In the genomic region with DNA sequence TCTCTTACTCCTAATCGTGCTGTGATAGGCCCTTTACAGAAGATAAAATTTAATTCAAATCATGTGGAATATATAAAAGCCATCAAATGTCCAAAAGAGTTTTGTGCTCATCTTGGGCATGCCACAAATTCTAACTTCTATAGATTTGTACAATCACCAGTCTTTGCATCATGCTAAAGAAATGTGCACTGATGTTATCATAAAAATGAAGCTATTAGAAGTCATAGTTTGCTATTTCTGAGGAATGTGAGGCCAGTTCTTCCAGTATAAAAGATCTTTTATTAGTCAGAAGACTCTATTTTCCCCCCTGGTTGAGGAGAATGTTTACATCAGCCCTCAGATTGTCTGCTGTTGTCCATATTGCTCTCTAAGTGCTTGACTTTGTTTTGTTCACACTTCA, we compare ENCODE assay signal across 11 cellular contexts. TPM values are rescaled to one million over a fixed set of nuclear protein-coding genes. Genes with fewer than 3 reads are reported as not detected.
DNase-seq lines count a peak whose midpoint lies in the region; ATAC-seq, FAIRE-seq and TF ChIP-seq lines count a peak whose summit lies in the region.
"Had no signal": no experiment of that assay in that cellular context is flagged by ENCODE, and none has a peak within 500 bp of the region (broad histone marks: within the 10 kb centered on the region; RNA-seq: fewer than 3 reads in every experiment).

No MANE protein-coding gene starts in this region.

- H4K20me1 ChIP-seq in astrocyte (ENCODE audit: insufficient read depth, low read length) = peaks cover 25% of the 10 kb centered on the region

- peak overlapping the region; percentile 98 for H3K27ac Mint-ChIP-seq in astrocyte (ENCODE audit: unreplicated experiment)

- H3K36me3 ChIP-seq in heart left ventricle = peaks cover 0 to 12% (median 6%) of the 10 kb centered on the region in 9 donors
- H3K36me3 ChIP-seq in astrocyte (ENCODE audit: insufficient read depth, low read length) = peaks cover 17% of the 10 kb centered on the region
- H3K36me3 ChIP-seq in upper lobe of right lung = peaks cover 9% of the 10 kb centered on the region

- peak overlapping the region; percentile 73 for H3K4me3 Mint-ChIP-seq in astrocyte (ENCODE audit: unreplicated experiment)

- H3K9me3 ChIP-seq in heart left ventricle (no peaks in the 10 kb centered on the region), astrocyte (ENCODE audit: insufficient read depth, low read depth, low read length) (no peaks in the 10 kb centered on the region), upper lobe of right lung (no peaks in the 10 kb centered on the region)

- peak; percentile 26 for FAIRE-seq in astrocyte (lab: Jason Lieb, UNC)

- peaks cover 28% of the 10 kb centered on the region for H3K79me2 ChIP-seq in astrocyte (ENCODE audit: insufficient read depth, low read length)

- H3K27me3 ChIP-seq in heart left ventricle (no peaks in the 10 kb centered on the region), astrocyte (ENCODE audit: insufficient read depth, low read length) (no peaks in the 10 kb centered on the region), upper lobe of right lung (no peaks in the 10 kb centered on the region)

- peaks cover 18% of the 10 kb centered on the region for H3K36me3 Mint-ChIP-seq in astrocyte (ENCODE audit: low read depth, unreplicated experiment)

- DNase-seq in heart left ventricle (no peak), Right ventricle myocardium superior (no peak), astrocyte (ENCODE audit: low read depth) (peak; percentile 81), kidney tubule cell (ENCODE audit: low spot score) (peak; percentile 52), upper lobe of right lung (no peak), GM20000 (ENCODE audit: low spot score) (no peak), GM19240 (ENCODE audit: insufficient read length, low spot score) (no peak)
- DNase-seq: activated CD4-positive, alpha-beta T cell treated with anti-CD3 and anti-CD28 coated beads for 48 hours; amygdala; stimulated activated CD4-positive, alpha-beta T cell treated with anti-CD3 and anti-CD28 coated beads, Interleukin-2, amount 100 ng/mL, for 48 hours had no signal

- no peak for ATAC-seq in heart left ventricle
- no peak for ATAC-seq in Right ventricle myocardium superior (ENCODE audit: poor library complexity)
- no peak for ATAC-seq in upper lobe of right lung
- no peak for ATAC-seq in GM21529 (IDR thresholded peaks at IDR 0.05; ENCODE audit: unreplicated experiment)

- H3K4me2 ChIP-seq in astrocyte (ENCODE audit: low read length) = peak overlapping the region; percentile 86

- intact Hi-C loops in heart left ventricle (cut with DNase I) (loop anchor here in 7 of 10 donors (2.0 to 5.0 kb wide), 4 partner anchors 38 to 79 kb away; partner anchors contain the start of gene ICE2 (in 1 of the 7)), Right ventricle myocardium superior (cut with DNase I) (loop anchor here (5.0 kb wide), 1 partner anchor 38 kb away; no protein-coding TSS in a partner anchor), upper lobe of right lung (cut with DNase I) (no loop called here)

- peaks cover 0 to 27% (median 15%) of the 10 kb centered on the region in 12 donors for H3K4me1 ChIP-seq in heart left ventricle
- H3K4me1 ChIP-seq in astrocyte (ENCODE audit: insufficient read depth, low read length) = peaks cover 59% of the 10 kb centered on the region
- H3K4me1 ChIP-seq in upper lobe of right lung = peaks cover 18% of the 10 kb centered on the region

- no peaks in the 10 kb centered on the region for H3K9me3 Mint-ChIP-seq in astrocyte (ENCODE audit: unreplicated experiment)

- H3K27ac ChIP-seq in heart left ventricle (peak overlapping the region in 7 of 12 donors; percentile 13 to 64 (median 57)), astrocyte (ENCODE audit: low read depth, low read length) (peak overlapping the region; percentile 92), upper lobe of right lung (peak overlapping the region; percentile 9)

- H3K4me1 Mint-ChIP-seq in astrocyte (ENCODE audit: low read depth, unreplicated experiment) = peaks cover 47% of the 10 kb centered on the region

- no peaks in the 10 kb centered on the region for H3K27me3 Mint-ChIP-seq in astrocyte (ENCODE audit: low read depth, unreplicated experiment)

- no peak overlapping the region for H2AFZ ChIP-seq in astrocyte (ENCODE audit: low read depth, low read length)

- WGBS in heart left ventricle, 4 donors = 53 to 74% (median 62%) methylated on average over 1 of the region's 1 CpG

- H3K4me3 ChIP-seq in heart left ventricle (no peak overlapping the region), astrocyte (ENCODE audit: insufficient read depth, low read depth, low read length) (peak overlapping the region; percentile 54), upper lobe of right lung (no peak overlapping the region)

- TF ChIP-seq CTCF in heart left ventricle (IDR thresholded peaks at IDR 0.05) (no peak), astrocyte (IDR thresholded peaks at IDR 0.05; ENCODE audit: insufficient read depth, low read depth, low read length) (no peak), upper lobe of right lung (IDR thresholded peaks at IDR 0.05) (no peak), GM20000 (IDR thresholded peaks at IDR 0.05; ENCODE audit: extremely low read depth, missing control alignments) (no peak)

- no peak for TF ChIP-seq POLR2A in heart left ventricle (IDR thresholded peaks at IDR 0.05)

- H3K9ac ChIP-seq in astrocyte (ENCODE audit: low read length) = peak overlapping the region; percentile 99

RNA-seq across cellular contexts. Expression of gene ANXA2, which starts 2.1 kb away (rescaled TPM):
- total RNA-seq in heart left ventricle = 100 to 1,000 TPM; 106 to 523 (median 207) TPM
- 100 to 1,000 TPM; 135 to 547 TPM for polyA plus RNA-seq in heart left ventricle
- 157 TPM for total RNA-seq in Right ventricle myocardium superior
- 2,269 and 2,599 TPM in 2 replicates for total RNA-seq in astrocyte
- 818 TPM for total RNA-seq in upper lobe of right lung

Comparison
In these comparisons a context has a peak if more than half of its experiments do, and no peak if none do; other contexts are left out.
1. DNase-seq: peak in astrocyte (single experiment) and kidney tubule cell (single experiment); none in heart left ventricle (0 of 5), Right ventricle myocardium superior (single experiment), upper lobe of right lung (single experiment), GM20000 (single experiment) and GM19240 (single experiment).
2. H3K27ac ChIP-seq: peak in every context shown above with its lines; median percentile 92 in astrocyte; 57 in heart left ventricle; 9 in upper lobe of right lung.